Comparison of ENCODE assay signal across 11 cellular contexts in genomic region chr7:2621061-2621828, GRCh38. TPM values are rescaled to one million over a fixed set of nuclear protein-coding genes. Genes with fewer than 3 reads are reported as not detected.
DNase-seq lines count a peak whose midpoint lies in the region; ATAC-seq and TF ChIP-seq lines count a peak whose summit lies in the region.
"Had no signal": no experiment of that assay in that cellular context is flagged by ENCODE, and none has a peak within 500 bp of the region (broad histone marks: within the 10 kb centered on the region; RNA-seq: fewer than 3 reads in every experiment).

No MANE protein-coding gene starts in this region.

- H3K27me3 Mint-ChIP-seq in natural killer cell treated with Interleukin-12 subunit alpha and Interleukin-12 subunit beta and Interleukin-15 and Interleukin-18, amount 100 ng/mL, for 72 hours, result no peaks in the 10 kb centered on the region

- H3K4me1 Mint-ChIP-seq in natural killer cell treated with Interleukin-12 subunit alpha and Interleukin-12 subunit beta and Interleukin-15 and Interleukin-18, amount 100 ng/mL, for 72 hours (ENCODE audit: low read depth in 2 of 2), result no peaks in the 10 kb centered on the region

- no peaks in the 10 kb centered on the region for H3K9me3 ChIP-seq in mucosa of descending colon

- H3K79me2 ChIP-seq in ACC112 (ENCODE audit: control insufficient read depth, insufficient read depth, low read length, unreplicated experiment), result no peaks in the 10 kb centered on the region

- H3K9me3 Mint-ChIP-seq in natural killer cell treated with Interleukin-12 subunit alpha and Interleukin-12 subunit beta and Interleukin-15 and Interleukin-18, amount 100 ng/mL, for 72 hours, result no peaks in the 10 kb centered on the region

- no peak overlapping the region for H3K4me3 ChIP-seq in ACC112 (ENCODE audit: low read depth, low read length)
- H3K4me3 ChIP-seq in mucosa of descending colon, result no peak overlapping the region
- H3K4me3 ChIP-seq: GM12878 had no signal

- intact Hi-C loops in mucosa of descending colon (cut with DNase I, micrococcal nuclease), result no loop called here

- peak overlapping the region; percentile 21 for H2AFZ ChIP-seq in ACC112 (ENCODE audit: low read length, unreplicated experiment)

- peaks cover 11% of the 10 kb centered on the region for H3K4me1 ChIP-seq in ACC112 (ENCODE audit: control insufficient read depth, insufficient read depth, low read length, unreplicated experiment)
- peaks cover 29% of the 10 kb centered on the region for H3K4me1 ChIP-seq in mucosa of descending colon (ENCODE audit: low read depth)

- no peak overlapping the region for H3K4me3 Mint-ChIP-seq in natural killer cell treated with Interleukin-12 subunit alpha and Interleukin-12 subunit beta and Interleukin-15 and Interleukin-18, amount 100 ng/mL, for 72 hours

- no peaks in the 10 kb centered on the region for H3K27me3 ChIP-seq in ACC112 (ENCODE audit: insufficient read depth, low read length)

- H3K27ac Mint-ChIP-seq in natural killer cell treated with Interleukin-12 subunit alpha and Interleukin-12 subunit beta and Interleukin-15 and Interleukin-18, amount 100 ng/mL, for 72 hours, result no peak overlapping the region

- peak; percentile 30 for ATAC-seq in mucosa of descending colon
- ATAC-seq in natural killer cell treated with Interleukin-12 subunit alpha and Interleukin-12 subunit beta and Interleukin-15 and Interleukin-18, amount 100 ng/mL, for 72 hours, result no peak
- ATAC-seq: GM12878 had no signal

- no peak overlapping the region for H3K27ac ChIP-seq in ACC112 (ENCODE audit: low read depth, low read length)

- H3K36me3 ChIP-seq in ACC112 (ENCODE audit: insufficient read depth, low read length), result no peaks in the 10 kb centered on the region
- no peaks in the 10 kb centered on the region for H3K36me3 ChIP-seq in mucosa of descending colon (ENCODE audit: low read depth)

- no peaks in the 10 kb centered on the region for H3K36me3 Mint-ChIP-seq in natural killer cell treated with Interleukin-12 subunit alpha and Interleukin-12 subunit beta and Interleukin-15 and Interleukin-18, amount 100 ng/mL, for 72 hours

- TF ChIP-seq CTCF in mucosa of descending colon (IDR thresholded peaks at IDR 0.05) (no peak), GM20000 (IDR thresholded peaks at IDR 0.05; ENCODE audit: extremely low read depth, missing control alignments) (no peak)

- DNase-seq in NCI-H82 (lab: John Stamatoyannopoulos, UW), result peak; percentile 81
- DNase-seq in fibroblast of peridontal ligament (ENCODE audit: extremely low read depth), result peak; percentile 44
- peak; percentile 55 to 66 (median 62) for DNase-seq in mucosa of descending colon
- no peak for DNase-seq in GM20000 (ENCODE audit: low spot score)
- no peak for DNase-seq in natural killer cell treated with Interleukin-12 subunit alpha and Interleukin-12 subunit beta and Interleukin-15 and Interleukin-18, amount 100 ng/mL, for 72 hours (ENCODE audit: low spot score)
- no peak for DNase-seq in NCI-H1930 (lab: John Stamatoyannopoulos, UW)
- no peak for DNase-seq in activated effector memory CD4-positive, alpha-beta T cell treated with anti-CD3 and anti-CD28 coated beads, Interleukin-2, amount 50 U/mL, for 16 hours
- DNase-seq: midbrain, NCI-H2029 had no signal

RNA-seq across cellular contexts. Expression of gene TTYH3, which starts 10.5 kb away (rescaled TPM):
- total RNA-seq in mucosa of descending colon, result 10 to 100 TPM; 23.4 to 63.7 (median 32.1) TPM
- 10 to 100 TPM; 23.7 to 24.8 TPM for total RNA-seq in natural killer cell treated with Interleukin-12 subunit alpha and Interleukin-12 subunit beta and Interleukin-15 and Interleukin-18, amount 100 ng/mL, for 72 hours

Comparison
In these comparisons a context has a peak if more than half of its experiments do, and no peak if none do; other contexts are left out.
1. DNase-seq: peak in NCI-H82 (single experiment), fibroblast of peridontal ligament (single experiment) and mucosa of descending colon (3 of 3); none in GM20000 (single experiment), natural killer cell treated with Interleukin-12 subunit alpha and Interleukin-12 subunit beta and Interleukin-15 and Interleukin-18, amount 100 ng/mL, for 72 hours (single experiment), NCI-H1930 (0 of 2) and activated effector memory CD4-positive, alpha-beta T cell treated with anti-CD3 and anti-CD28 coated beads, Interleukin-2, amount 50 U/mL, for 16 hours (single experiment).